19 cellular contexts compared by ENCODE assay signal in genomic region chr4:33592701-33593100, GRCh38.
"Had no signal": no experiment of that assay in that cellular context is flagged by ENCODE, and none has a peak within 500 bp of the region (broad histone marks: within the 10 kb centered on the region; RNA-seq: fewer than 3 reads in every experiment).

No MANE protein-coding gene starts in this region.

- H3K4me2 ChIP-seq: hepatocyte had no signal

- H3K36me3 ChIP-seq: cardiac muscle cell, neutrophil, ovary, right atrium auricular region, thoracic aorta had no signal

- H3K4me3 ChIP-seq: cardiac muscle cell, hepatocyte, ovary, psoas muscle, right atrium auricular region, thoracic aorta had no signal

- DNase-seq: activated CD4-positive, alpha-beta T cell treated with anti-CD3 and anti-CD28 coated beads for 1 hour; activated CD8-positive, alpha-beta memory T cell treated with anti-CD3 and anti-CD28 coated beads for 24 hours; activated CD8-positive, alpha-beta memory T cell treated with anti-CD3 and anti-CD28 coated beads, Interleukin-2, amount 50 U/mL, for 4 hours; activated naive CD4-positive, alpha-beta T cell; activated naive CD8-positive, alpha-beta T cell treated with anti-CD3 and anti-CD28 coated beads for 36 hours; activated T-cell treated with anti-CD3 and anti-CD28 coated beads, Interleukin-2, amount 50 U/mL, for 24 hours; amniotic stem cell; effector CD8-positive, alpha-beta T cell; glutamatergic neuron; ovary; psoas muscle; stimulated activated CD4-positive, alpha-beta T cell treated with anti-CD3 and anti-CD28 coated beads, Interleukin-4, amount 100 ng/mL, for 24 hours; stimulated activated naive CD4-positive, alpha-beta T cell treated with Interleukin-2 at 50 U/mL for 16 hours; T-helper 1 cell had no signal

- H2AFZ ChIP-seq: hepatocyte had no signal

- H3K4me1 ChIP-seq: psoas muscle, right atrium auricular region had no signal

- H3K27ac ChIP-seq: cardiac muscle cell, hepatocyte, neutrophil, ovary, psoas muscle, right atrium auricular region, thoracic aorta had no signal

- H3K79me2 ChIP-seq: hepatocyte had no signal
